In genomic region chr1:93585059-93585966, GRCh38 we compare ENCODE assay signal across 10 cellular contexts.
DNase-seq lines count a peak whose midpoint lies in the region; ATAC-seq and TF ChIP-seq lines count a peak whose summit lies in the region.
"Had no signal": no experiment of that assay in that cellular context is flagged by ENCODE, and none has a peak within 500 bp of the region (broad histone marks: within the 10 kb centered on the region; RNA-seq: fewer than 3 reads in every experiment).

No MANE protein-coding gene starts in this region.

- no peak overlapping the region for H3K27ac Mint-ChIP-seq in activated naive CD8-positive, alpha-beta T cell treated with anti-CD3 and anti-CD28 coated beads, Interleukin-2, amount 50 U/mL, for 24 hours
- H3K27ac Mint-ChIP-seq: activated CD8-positive, alpha-beta memory T cell treated with anti-CD3 and anti-CD28 coated beads, Interleukin-2, amount 10 ng/mL, durations not matched to agents 7 days and 5 days had no signal

- peaks cover 34 to 45% of the 10 kb centered on the region in 2 donors for H3K36me3 ChIP-seq in muscle layer of duodenum (ENCODE audit: control insufficient read depth in 1 of 2, insufficient read depth in 2 of 2, low read length in 2 of 2)

- H3K4me3 Mint-ChIP-seq in activated naive CD8-positive, alpha-beta T cell treated with anti-CD3 and anti-CD28 coated beads, Interleukin-2, amount 50 U/mL, for 24 hours, result no peak overlapping the region
- H3K4me3 Mint-ChIP-seq: activated CD8-positive, alpha-beta memory T cell treated with anti-CD3 and anti-CD28 coated beads, Interleukin-2, amount 10 ng/mL, durations not matched to agents 7 days and 5 days had no signal

- H3K27ac ChIP-seq in 22Rv1 (peak overlapping the region; percentile 95), muscle layer of duodenum (ENCODE audit: low read length) (peak overlapping the region; percentile 83)
- H3K27ac ChIP-seq: HL-60 had no signal

- H3K27me3 ChIP-seq in muscle layer of duodenum (ENCODE audit: low read depth, low read length), result no peaks in the 10 kb centered on the region

- no peak overlapping the region for H3K4me3 ChIP-seq in fibroblast of mammary gland (ENCODE audit: control insufficient read depth, low read depth, low read length)
- peak overlapping the region in 1 of 2 donors; percentile 35 for H3K4me3 ChIP-seq in muscle layer of duodenum (ENCODE audit: low read depth in 1 of 2, low read length in 2 of 2)

- no peaks in the 10 kb centered on the region for H3K4me1 ChIP-seq in muscle layer of duodenum (ENCODE audit: control insufficient read depth in 1 of 2, insufficient read depth in 2 of 2, low read length in 2 of 2)

- H3K27me3 Mint-ChIP-seq in activated naive CD8-positive, alpha-beta T cell treated with anti-CD3 and anti-CD28 coated beads, Interleukin-2, amount 50 U/mL, for 24 hours, result no peaks in the 10 kb centered on the region
- H3K27me3 Mint-ChIP-seq: activated CD8-positive, alpha-beta memory T cell treated with anti-CD3 and anti-CD28 coated beads, Interleukin-2, amount 10 ng/mL, durations not matched to agents 7 days and 5 days had no signal

- no peak for ATAC-seq in activated naive CD8-positive, alpha-beta T cell treated with anti-CD3 and anti-CD28 coated beads, Interleukin-2, amount 50 U/mL, for 24 hours
- ATAC-seq in HG03442 (IDR thresholded peaks at IDR 0.05; ENCODE audit: unreplicated experiment) (no peak), GM18498 (IDR thresholded peaks at IDR 0.05; ENCODE audit: unreplicated experiment) (no peak)
- ATAC-seq: activated CD8-positive, alpha-beta memory T cell treated with anti-CD3 and anti-CD28 coated beads, Interleukin-2, amount 10 ng/mL, durations not matched to agents 7 days and 5 days had no signal

- TF ChIP-seq CTCF in 22Rv1 (IDR thresholded peaks at IDR 0.05) (no peak), fibroblast of mammary gland (conservative IDR thresholded peaks at IDR 0.05; ENCODE audit: control insufficient read depth, insufficient read depth, low read depth, low read length) (no peak)

- H3K9me3 Mint-ChIP-seq in activated naive CD8-positive, alpha-beta T cell treated with anti-CD3 and anti-CD28 coated beads, Interleukin-2, amount 50 U/mL, for 24 hours, result no peaks in the 10 kb centered on the region

- H3K36me3 Mint-ChIP-seq in activated naive CD8-positive, alpha-beta T cell treated with anti-CD3 and anti-CD28 coated beads, Interleukin-2, amount 50 U/mL, for 24 hours (ENCODE audit: low read depth), result no peaks in the 10 kb centered on the region
- H3K36me3 Mint-ChIP-seq: activated CD8-positive, alpha-beta memory T cell treated with anti-CD3 and anti-CD28 coated beads, Interleukin-2, amount 10 ng/mL, durations not matched to agents 7 days and 5 days had no signal

- peaks cover 3% of the 10 kb centered on the region for H3K4me1 Mint-ChIP-seq in activated naive CD8-positive, alpha-beta T cell treated with anti-CD3 and anti-CD28 coated beads, Interleukin-2, amount 50 U/mL, for 24 hours

- DNase-seq in NCI-H69 (lab: John Stamatoyannopoulos, UW), result peak; percentile 14
- DNase-seq in fibroblast of mammary gland (ENCODE audit: low read depth), result peak; percentile 85
- DNase-seq in activated naive CD8-positive, alpha-beta T cell treated with anti-CD3 and anti-CD28 coated beads, Interleukin-2, amount 50 U/mL, for 24 hours, result no peak
- no peak for DNase-seq in NAMALWA (ENCODE audit: low spot score)
- DNase-seq: activated CD8-positive, alpha-beta memory T cell treated with anti-CD3 and anti-CD28 coated beads, Interleukin-2, amount 10 ng/mL, durations not matched to agents 7 days and 5 days had no signal

- H3K9me3 ChIP-seq in muscle layer of duodenum (ENCODE audit: control insufficient read depth in 1 of 2, low read length in 2 of 2), result no peaks in the 10 kb centered on the region

Comparison
In these comparisons a context has a peak if more than half of its experiments do, and no peak if none do; other contexts are left out.
1. DNase-seq: peak in NCI-H69 (single experiment) and fibroblast of mammary gland (single experiment); none in activated naive CD8-positive, alpha-beta T cell treated with anti-CD3 and anti-CD28 coated beads, Interleukin-2, amount 50 U/mL, for 24 hours (single experiment) and NAMALWA (single experiment).